Comparison of ENCODE assay signal across 18 cellular contexts in the genomic region with DNA sequence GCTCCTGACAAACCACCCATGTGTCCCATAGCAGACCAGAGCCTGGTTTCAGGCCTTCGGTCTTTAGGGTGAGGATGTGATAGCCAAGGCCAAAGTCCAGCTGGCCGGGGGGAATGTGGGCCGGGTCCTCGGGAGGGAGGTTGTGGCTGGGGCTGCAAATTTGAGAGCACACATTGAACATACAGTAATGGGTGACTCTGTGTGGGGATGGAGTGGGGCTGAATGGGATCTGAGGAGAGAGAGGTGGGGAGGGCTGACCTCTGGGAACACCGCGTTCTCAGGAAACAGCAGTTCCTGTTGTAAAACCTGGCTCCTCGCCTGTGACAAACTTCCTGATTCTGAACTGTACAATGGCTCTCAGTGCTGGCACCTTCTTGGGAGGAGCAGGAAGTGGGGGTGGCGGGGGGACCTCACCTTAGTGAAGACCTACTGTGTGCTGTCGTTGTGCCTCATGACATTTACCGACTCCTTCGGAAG. TPM values are rescaled to one million over a fixed set of nuclear protein-coding genes. Genes with fewer than 3 reads are reported as not detected.
DNase-seq lines count a peak whose midpoint lies in the region; ATAC-seq, FAIRE-seq and TF ChIP-seq lines count a peak whose summit lies in the region.
"Had no signal": no experiment of that assay in that cellular context is flagged by ENCODE, and none has a peak within 500 bp of the region (broad histone marks: within the 10 kb centered on the region; RNA-seq: fewer than 3 reads in every experiment).

No MANE protein-coding gene starts in this region.

- in situ Hi-C loops in IMR-90 (cut with MboI; ENCODE audit: low sequenced_read_pairs): no loop called here

- dilution Hi-C loops in IMR-90 (cut with HindIII; ENCODE audit: low sequenced_read_pairs, unreplicated experiment): no loop called here

- TF ChIP-seq CTCF in IMR-90 (conservative IDR thresholded peaks at IDR 0.05; ENCODE audit: low read depth, low read length) (no peak), H1 (IDR thresholded peaks at IDR 0.05; ENCODE audit: control extremely low read depth in 1 of 3, insufficient read depth in 1 of 3, low read depth in 1 of 3, low read length in 3 of 3) (no peak), lower leg skin (IDR thresholded peaks at IDR 0.05) (no peak), coronary artery (IDR thresholded peaks at IDR 0.05) (no peak)

- POLR2A ChIA-PET in IMR-90 (lab: Charles Lee; ENCODE audit: unreplicated experiment): no interaction called here
- POLR2A ChIA-PET in H1 (lab: Charles Lee; ENCODE audit: partially characterized antibody): no interaction called here

- 0 out of 3 replicates have a peak overlapping the region, but pooled peaks have one; percentile 21 for H2BK15ac ChIP-seq in IMR-90 (ENCODE audit: low read depth, low read length)
- no peak overlapping the region; the same call in 1 of the 2 replicates for H2BK15ac ChIP-seq in H1 (ENCODE audit: low read length)

- H3K9ac ChIP-seq in IMR-90 (ENCODE audit: low read depth, low read length): no peak overlapping the region
- H3K9ac ChIP-seq in H1 (replicated peaks in 1 of 4; ENCODE audit: extremely low read depth in 1 of 4, low read depth in 3 of 4, low read length in 3 of 4): no peak overlapping the region
- H3K9ac ChIP-seq: neural progenitor cell, SK-N-SH had no signal

- H2BK120ac ChIP-seq in IMR-90 (ENCODE audit: low read depth, low read length) (peak overlapping the region; percentile 64), H1 (replicated peaks; ENCODE audit: low read depth, low read length) (no peak overlapping the region)

- H3K27me3 ChIP-seq in IMR-90 (ENCODE audit: control insufficient read depth, insufficient read depth, low read length) (no peaks in the 10 kb centered on the region), H1 (replicated peaks in 1 of 4; ENCODE audit: control insufficient read depth in 3 of 4, extremely low read depth in 1 of 4, insufficient read depth in 3 of 4, low read length in 3 of 4) (no peaks in the 10 kb centered on the region), small intestine (ENCODE audit: control insufficient read depth in 2 of 2, insufficient read depth in 2 of 2, low read length in 2 of 2) (no peaks in the 10 kb centered on the region)
- H3K27me3 ChIP-seq: BE2C, brain microvascular endothelial cell, neural progenitor cell had no signal

- H3K9me1 ChIP-seq in IMR-90 (ENCODE audit: insufficient read depth, low read length): peaks cover 17% of the 10 kb centered on the region

- H4K5ac ChIP-seq in IMR-90 (ENCODE audit: low read depth, low read length): no peak overlapping the region
- no peak overlapping the region for H4K5ac ChIP-seq in H1 (ENCODE audit: insufficient read length, low read depth, low read length)

- 93% methylated on average over 10 of the region's 11 CpGs; no CpG with 5 or more reads in 1 of the 2 experiments for WGBS in IMR-90 (ENCODE audit: extremely low coverage in 2 of 2, insufficient read length in 1 of 2), 2 experiments
- 94% methylated on average over 11 of the region's 11 CpGs; no CpG with 5 or more reads in 1 of the 2 experiments for WGBS in H1 (ENCODE audit: extremely low coverage in 1 of 2, insufficient coverage in 1 of 2, insufficient read length in 1 of 2, insufficient replicate concordance in 2 of 2, low coverage in 1 of 2, low lambda C conversion rate in 2 of 2, missing lambda C conversion rate in 1 of 2), 2 experiments
- 75 to 77% methylated on average over 11 of the region's 11 CpGs for WGBS in lower leg skin, 2 donors
- 20 to 45% (median 34%) methylated on average over 11 of the region's 11 CpGs for WGBS in small intestine, 3 donors

- no peaks in the 10 kb centered on the region for H3K23me2 ChIP-seq in H1 (ENCODE audit: low read depth, low read length)

- peaks cover 0 to 3% of the 10 kb centered on the region in 2 donors for H3K9me3 Mint-ChIP-seq in effector memory CD8-positive, alpha-beta T cell
- peaks cover 10% of the 10 kb centered on the region for H3K9me3 Mint-ChIP-seq in activated naive CD8-positive, alpha-beta T cell treated with anti-CD3 and anti-CD28 coated beads, Interleukin-2, amount 50 U/mL, for 24 hours

- no peak for TF ChIP-seq RAD21 in IMR-90 (IDR thresholded peaks at IDR 0.05; ENCODE audit: low read length)
- TF ChIP-seq RAD21 in H1 (IDR thresholded peaks at IDR 0.05 in 1 of 2, conservative IDR thresholded peaks at IDR 0.05 in 1 of 2; ENCODE audit: low read depth in 2 of 2, low read length in 2 of 2): no peak

- H3K4me3 ChIP-seq in IMR-90 (ENCODE audit: insufficient read depth, low read depth, low read length): no peak overlapping the region
- H3K4me3 ChIP-seq in H1 (ENCODE audit: extremely low read depth in 1 of 4, insufficient read depth in 2 of 4, low read depth in 3 of 4, low read length in 4 of 4): no peak overlapping the region
- no peak overlapping the region for H3K4me3 ChIP-seq in lower leg skin (ENCODE audit: low read depth, poor library complexity, severe bottlenecking)
- no peak overlapping the region for H3K4me3 ChIP-seq in small intestine (ENCODE audit: low read depth in 1 of 2, low read length in 2 of 2)
- no peak overlapping the region for H3K4me3 ChIP-seq in coronary artery
- H3K4me3 ChIP-seq: neural progenitor cell had no signal

- H2AK5ac ChIP-seq in IMR-90 (ENCODE audit: low read depth, low read length) (peak overlapping the region; percentile 76), H1 (ENCODE audit: low read depth, low read length) (no peak overlapping the region)

- H4K91ac ChIP-seq in IMR-90 (ENCODE audit: insufficient read depth, low read depth, low read length) (peak overlapping the region; percentile 3; the same call in 1 of the 2 replicates), H1 (replicated peaks; ENCODE audit: insufficient read length, low read length) (no peak overlapping the region)

- H3K4me3 Mint-ChIP-seq in effector memory CD8-positive, alpha-beta T cell: no peak overlapping the region
- H3K4me3 Mint-ChIP-seq in activated naive CD8-positive, alpha-beta T cell treated with anti-CD3 and anti-CD28 coated beads, Interleukin-2, amount 50 U/mL, for 24 hours: no peak overlapping the region
- H3K4me3 Mint-ChIP-seq: neural progenitor cell; stimulated activated naive B cell treated with anti-CD40 and anti-IgM and Interleukin-4, amounts not matched to agents 10 μg/mL and 1 μg/mL and 100 μg/mL, for 72 hours had no signal

- no peak for TF ChIP-seq POLR2A in IMR-90 (IDR thresholded peaks at IDR 0.05; ENCODE audit: low read depth, low read length)
- no peak for TF ChIP-seq POLR2A in H1 (IDR thresholded peaks at IDR 0.05; ENCODE audit: control extremely low read depth in 1 of 2, low read depth in 2 of 2, low read length in 2 of 2)
- no peak for TF ChIP-seq POLR2A in lower leg skin (IDR thresholded peaks at IDR 0.05)

- no peak overlapping the region for H3K18ac ChIP-seq in IMR-90 (ENCODE audit: low read depth, low read length)
- H3K18ac ChIP-seq in H1 (ENCODE audit: extremely low read depth, low read length): no peak overlapping the region

- no TSS peak for BruUV-seq in IMR-90 (replicated peaks; lab: Mats Ljungman, UMichigan)

- H4K20me1 ChIP-seq in IMR-90 (ENCODE audit: insufficient read depth, low read length) (no peaks in the 10 kb centered on the region), H1 (replicated peaks in 1 of 2; ENCODE audit: control insufficient read depth in 1 of 2, insufficient read depth in 2 of 2, low read length in 2 of 2) (no peaks in the 10 kb centered on the region)

- H3K14ac ChIP-seq in IMR-90 (replicated peaks; ENCODE audit: low read depth, low read length) (0 out of 2 replicates have a peak overlapping the region, but pooled peaks have one; percentile 45), H1 (ENCODE audit: insufficient read length) (no peak overlapping the region)

- H3K27ac ChIP-seq in IMR-90 (ENCODE audit: insufficient read depth, low read length) (no peak overlapping the region), H1 (ENCODE audit: low read depth, low read length) (no peak overlapping the region), small intestine (ENCODE audit: low read depth in 1 of 2, low read length in 1 of 2) (peak overlapping the region; percentile 75 to 96), coronary artery (peak overlapping the region in 1 of 2 donors; percentile 70)
- H3K27ac ChIP-seq: brain microvascular endothelial cell, neural progenitor cell had no signal

- no peaks in the 10 kb centered on the region for H3K36me3 Mint-ChIP-seq in effector memory CD8-positive, alpha-beta T cell (ENCODE audit: insufficient read depth)
- H3K36me3 Mint-ChIP-seq in activated naive CD8-positive, alpha-beta T cell treated with anti-CD3 and anti-CD28 coated beads, Interleukin-2, amount 50 U/mL, for 24 hours (ENCODE audit: low read depth): peaks cover 7% of the 10 kb centered on the region
- H3K36me3 Mint-ChIP-seq: neural progenitor cell had no signal

- no peak overlapping the region for H3K27ac Mint-ChIP-seq in effector memory CD8-positive, alpha-beta T cell
- no peak overlapping the region for H3K27ac Mint-ChIP-seq in activated naive CD8-positive, alpha-beta T cell treated with anti-CD3 and anti-CD28 coated beads, Interleukin-2, amount 50 U/mL, for 24 hours
- H3K27ac Mint-ChIP-seq: IgD-negative memory B cell; neural progenitor cell; stimulated activated naive B cell treated with anti-CD40 and anti-IgM and Interleukin-4, amounts not matched to agents 10 μg/mL and 1 μg/mL and 100 μg/mL, for 72 hours had no signal

- peak overlapping the region; percentile 15 for H2AK9ac ChIP-seq in IMR-90 (replicated peaks; ENCODE audit: low read depth, low read length, poor library complexity)

- H4K8ac ChIP-seq in IMR-90 (ENCODE audit: low read depth in 2 of 2, low read length in 2 of 2) (peak overlapping the region in 1 of 2 experiments; percentile 2; a peak in 1 of 4 replicates), H1 (ENCODE audit: extremely low read depth, insufficient read depth, low read length) (no peak overlapping the region)

- peaks cover 19 to 64% of the 10 kb centered on the region in 2 donors for H3K27me3 Mint-ChIP-seq in effector memory CD8-positive, alpha-beta T cell
- H3K27me3 Mint-ChIP-seq in activated naive CD8-positive, alpha-beta T cell treated with anti-CD3 and anti-CD28 coated beads, Interleukin-2, amount 50 U/mL, for 24 hours: peaks cover 4% of the 10 kb centered on the region

- H2BK12ac ChIP-seq in H1 (ENCODE audit: low read depth, low read length): no peak overlapping the region

- H2BK20ac ChIP-seq in IMR-90 (ENCODE audit: low read depth, low read length) (0 out of 2 replicates have a peak overlapping the region, but pooled peaks have one; percentile 18), H1 (ENCODE audit: low read length) (0 out of 2 replicates have a peak overlapping the region, but pooled peaks have one; percentile 18)

- H3K23ac ChIP-seq in IMR-90 (ENCODE audit: low read depth, low read length): no peak overlapping the region
- no peak overlapping the region for H3K23ac ChIP-seq in H1 (ENCODE audit: insufficient read length)

- peaks cover 2 to 3% of the 10 kb centered on the region in 2 donors for H3K4me1 Mint-ChIP-seq in effector memory CD8-positive, alpha-beta T cell (ENCODE audit: low read depth in 2 of 2)
- H3K4me1 Mint-ChIP-seq in activated naive CD8-positive, alpha-beta T cell treated with anti-CD3 and anti-CD28 coated beads, Interleukin-2, amount 50 U/mL, for 24 hours: peaks cover 5% of the 10 kb centered on the region
- H3K4me1 Mint-ChIP-seq: neural progenitor cell had no signal

- FAIRE-seq in H1 (lab: Jason Lieb, UNC) (no peak), small intestine (lab: Jason Lieb, UNC) (no peak)

- no peak overlapping the region for H3K4me2 ChIP-seq in IMR-90 (ENCODE audit: low read depth, low read length)
- no peak overlapping the region for H3K4me2 ChIP-seq in H1 (ENCODE audit: insufficient read depth in 1 of 2, low read depth in 2 of 2, low read length in 2 of 2)
- H3K4me2 ChIP-seq: neural progenitor cell, SK-N-SH had no signal

- H3K4me1 ChIP-seq in IMR-90 (ENCODE audit: control insufficient read depth, insufficient read depth, low read length) (peaks cover 30% of the 10 kb centered on the region), H1 (replicated peaks in 1 of 4; ENCODE audit: control insufficient read depth in 3 of 4, insufficient read depth in 4 of 4, low read length in 3 of 4) (no peaks in the 10 kb centered on the region), small intestine (ENCODE audit: control insufficient read depth in 2 of 2, insufficient read depth in 1 of 2, low read depth in 1 of 2, low read length in 1 of 2) (peaks cover 5 to 8% of the 10 kb centered on the region in 2 donors)
- H3K4me1 ChIP-seq: BE2C, neural progenitor cell had no signal

- H3K4ac ChIP-seq in IMR-90 (ENCODE audit: low read depth, low read length) (peak overlapping the region; percentile 30; the same call in 1 of the 2 replicates), H1 (replicated peaks; ENCODE audit: insufficient read length, low read depth, low read length) (no peak overlapping the region)

- ATAC-seq in IMR-90 (ENCODE audit: low read depth): no peak
- no peak for ATAC-seq in effector memory CD8-positive, alpha-beta T cell (replicated peaks)
- ATAC-seq in activated naive CD8-positive, alpha-beta T cell treated with anti-CD3 and anti-CD28 coated beads, Interleukin-2, amount 50 U/mL, for 24 hours: no peak
- ATAC-seq: stimulated activated naive B cell treated with anti-CD40 and anti-IgM and Interleukin-4, amounts not matched to agents 10 μg/mL and 1 μg/mL and 100 μg/mL, for 72 hours had no signal

- DNase-seq in IMR-90 (no peak), H1 (ENCODE audit: low read depth in 1 of 2, low spot score in 2 of 2) (no peak), lower leg skin (ENCODE audit: low spot score in 2 of 2) (peak; percentile 73 to 90), small intestine (peak; percentile 92), HCEC 1CT (no peak), coronary artery (ENCODE audit: low spot score) (no peak)
- DNase-seq in effector memory CD8-positive, alpha-beta T cell: no peak
- DNase-seq in activated naive CD8-positive, alpha-beta T cell treated with anti-CD3 and anti-CD28 coated beads, Interleukin-2, amount 50 U/mL, for 24 hours: no peak
- DNase-seq: activated CD4-positive, alpha-beta T cell treated with anti-CD3 and anti-CD28 coated beads for 1 hour; BE2C; brain microvascular endothelial cell; H7; NCI-H1930; NK-92 treated with Interleukin-12 subunit alpha and Interleukin-12 subunit beta, amount 100 ng/mL, for 24 hours; SK-N-SH; stimulated activated naive B cell treated with anti-CD40 and anti-IgM and Interleukin-4, amounts not matched to agents 10 μg/mL and 1 μg/mL and 100 μg/mL, for 72 hours had no signal

- H2BK5ac ChIP-seq in IMR-90 (ENCODE audit: low read depth, low read length, poor library complexity, severe bottlenecking): no peak overlapping the region
- no peak overlapping the region for H2BK5ac ChIP-seq in H1 (ENCODE audit: low read depth, low read length)

- TF ChIP-seq EP300 in H1 (IDR thresholded peaks at IDR 0.05; ENCODE audit: borderline replicate concordance in 1 of 2, low read depth in 2 of 2, low read length in 2 of 2): no peak

- H3K9me3 ChIP-seq in IMR-90 (ENCODE audit: control insufficient read depth, insufficient read depth, low read length) (peaks cover 5% of the 10 kb centered on the region), H1 (ENCODE audit: insufficient read depth in 2 of 2, low read depth in 1 of 2, low read length in 1 of 2) (0 out of 4 replicates have a peak, but pooled peaks cover 0 to 3% of the 10 kb centered on the region in 2 experiments), small intestine (ENCODE audit: control insufficient read depth, low read depth) (no peaks in the 10 kb centered on the region)
- H3K9me3 ChIP-seq: BE2C had no signal

- peaks cover 0 to 21% of the 10 kb centered on the region in 2 experiments; a peak in 2 of 4 replicates for H3K79me1 ChIP-seq in IMR-90 (ENCODE audit: low read depth in 1 of 2, low read length in 2 of 2)
- no peaks in the 10 kb centered on the region for H3K79me1 ChIP-seq in H1 (ENCODE audit: low read depth, low read length)

- no peaks in the 10 kb centered on the region for H3K79me2 ChIP-seq in H1 (ENCODE audit: control insufficient read depth in 1 of 2, insufficient read depth in 2 of 2, low read length in 2 of 2)

- H3K56ac ChIP-seq in IMR-90 (ENCODE audit: extremely low read depth, insufficient read depth, low read length) (no peak overlapping the region), H1 (replicated peaks; ENCODE audit: insufficient read length, low read depth, low read length) (no peak overlapping the region)

- H3K36me3 ChIP-seq in IMR-90 (ENCODE audit: control insufficient read depth, insufficient read depth, low read length) (no peaks in the 10 kb centered on the region), H1 (ENCODE audit: control insufficient read depth in 2 of 4, insufficient read depth in 4 of 4, low read length in 3 of 4) (no peaks in the 10 kb centered on the region), small intestine (ENCODE audit: control insufficient read depth in 2 of 2, insufficient read depth in 2 of 2, low read length in 2 of 2) (no peaks in the 10 kb centered on the region)
- H3K36me3 ChIP-seq: BE2C, brain microvascular endothelial cell, neural progenitor cell had no signal

- H2AFZ ChIP-seq in IMR-90 (replicated peaks; ENCODE audit: low read length, poor library complexity) (no peak overlapping the region), H1 (ENCODE audit: low read length) (no peak overlapping the region)
- H2AFZ ChIP-seq: neural progenitor cell had no signal

- intact Hi-C loops in IMR-90 (cut with micrococcal nuclease) (no loop called here), lower leg skin (cut with DNase I; ENCODE audit: low total_unique reads) (no loop called here)

- CTCF ChIA-PET in IMR-90 (lab: Yijun Ruan, JAX): interaction anchor here (0.6 kb wide), 1 partner anchor 8 kb away, joined by 3 read pairs; no protein-coding TSS in a partner anchor
- CTCF ChIA-PET in H1 (lab: Charles Lee; ENCODE audit: partially characterized antibody): interaction anchor here (1.1 to 1.5 kb wide), 3 partner anchors 10 to 44 kb away, joined by 3 to 4 read pairs (median 3); no protein-coding TSS in a partner anchor

RNA-seq across cellular contexts. Expression of a gene that starts 48.8 kb away (rescaled TPM):
- total RNA-seq in IMR-90 (2012; rRNA removed): 177 and 219 TPM in 2 replicates
- polyA plus RNA-seq in IMR-90 (2012; rRNA removed): 127 and 145 TPM in 2 replicates
- polyA plus RNA-seq in IMR-90 (2012; cell fraction: cytosol; rRNA removed): 51.2 and 117 TPM in 2 replicates
- polyA plus RNA-seq in IMR-90 (2012; cell fraction: nucleus; rRNA removed; ENCODE audit: low replicate concordance): 56.9 and 86.4 TPM in 2 replicates
- 74.2 and 76.2 TPM in 2 replicates for total RNA-seq in H1 (2021; fragmentation: NEBNext Ultra II Directional; extraction: Animal tissue kit (Norgen Biotek cat#: 25700))
- polyA plus RNA-seq in H1 (2011; rRNA removed): 29.2 and 35.2 TPM in 2 replicates
- polyA plus RNA-seq in H1 (2011; cell fraction: cytosol; rRNA removed): 45.2 TPM
- polyA plus RNA-seq in H1 (2011; cell fraction: nucleus; rRNA removed): 32.5 TPM
- polyA plus RNA-seq in H1 (2012, experiment 1 of 2): 34.8 to 54.7 TPM (median 42.9 TPM) in 4 replicates
- 12.4 TPM for polyA plus RNA-seq in H1 (2012, experiment 2 of 2)
- polyA plus RNA-seq in H1 (2013, experiment 1 of 2): 62.6 TPM
- 82.9 TPM for polyA plus RNA-seq in H1 (2013, experiment 2 of 2)
- polyA minus RNA-seq in H1 (2011; rRNA and poly(A)+ RNA removed): 58.1 and 81.8 TPM in 2 replicates
- polyA minus RNA-seq in H1 (2011; cell fraction: cytosol; rRNA and poly(A)+ RNA removed): 49.1 TPM
- polyA minus RNA-seq in H1 (2011; cell fraction: nucleus; rRNA and poly(A)+ RNA removed): 43.8 TPM
- total RNA-seq in lower leg skin: 10 to 100 TPM; 32.4 to 43.3 (median 36.1) TPM
- 10 to 100 TPM; 20.8 to 45.0 (median 21.3) TPM for polyA plus RNA-seq in small intestine

Comparison
In these comparisons a context has a peak if more than half of its experiments do, and no peak if none do; other contexts are left out.
1. DNase-seq: peak in lower leg skin (2 of 2) and small intestine (single experiment); none in IMR-90 (single experiment), H1 (0 of 2), effector memory CD8-positive, alpha-beta T cell (0 of 3), HCEC 1CT (single experiment), coronary artery (single experiment) and activated naive CD8-positive, alpha-beta T cell treated with anti-CD3 and anti-CD28 coated beads, Interleukin-2, amount 50 U/mL, for 24 hours (single experiment).
2. H3K27ac ChIP-seq: peak in small intestine (2 of 2); none in IMR-90 (single experiment) and H1 (single experiment).